Comparison of ENCODE assay signal across 8 cellular contexts in genomic region chr6:82589509-82590206, GRCh38.
DNase-seq lines count a peak whose midpoint lies in the region; ATAC-seq, FAIRE-seq and TF ChIP-seq lines count a peak whose summit lies in the region.

No MANE protein-coding gene starts in this region.

- intact Hi-C loops in natural killer cell (cut with micrococcal nuclease): no loop called here

- DNase-seq in COLO829 (ENCODE audit: low spot score) (peak; percentile 11), RCC 7860 (ENCODE audit: low spot score) (peak; percentile 68), hepatic stellate cell (ENCODE audit: low spot score) (peak; percentile 3), natural killer cell (no peak), NCI-H2227 treated with DMSO at 0.1 percent for 48 hours (lab: John Stamatoyannopoulos, UW) (no peak)
- no peak for DNase-seq in activated naive CD4-positive, alpha-beta T cell treated with Interleukin-2 at 50 U/mL for 16 hours

- no peaks in the 10 kb centered on the region for H3K27me3 Mint-ChIP-seq in natural killer cell (ENCODE audit: low read depth in 2 of 2)

- peaks cover 0 to 9% of the 10 kb centered on the region in 2 donors for H3K9me3 Mint-ChIP-seq in natural killer cell

- peak; percentile 67 for ATAC-seq in GM19023 (IDR thresholded peaks at IDR 0.05; ENCODE audit: unreplicated experiment)
- ATAC-seq in HG03442 (IDR thresholded peaks at IDR 0.05; ENCODE audit: unreplicated experiment): peak; percentile 86
- no peak for ATAC-seq in natural killer cell

- H3K4me1 Mint-ChIP-seq in natural killer cell: no peaks in the 10 kb centered on the region

- TF ChIP-seq CTCF in natural killer cell (IDR thresholded peaks at IDR 0.05): no peak

- FAIRE-seq in RCC 7860 (lab: Jason Lieb, UNC): peak; percentile 91

- no peaks in the 10 kb centered on the region for H3K36me3 Mint-ChIP-seq in natural killer cell

- no peak overlapping the region for H3K4me3 Mint-ChIP-seq in natural killer cell

- no peak overlapping the region for H3K27ac Mint-ChIP-seq in natural killer cell

Comparison
In these comparisons a context has a peak if more than half of its experiments do, and no peak if none do; other contexts are left out.
1. DNase-seq: peak in COLO829 (single experiment), RCC 7860 (single experiment) and hepatic stellate cell (single experiment); none in activated naive CD4-positive, alpha-beta T cell treated with Interleukin-2 at 50 U/mL for 16 hours (single experiment), natural killer cell (single experiment) and NCI-H2227 treated with DMSO at 0.1 percent for 48 hours (single experiment).
2. ATAC-seq: peak in GM19023 (single experiment) and HG03442 (single experiment); none in natural killer cell (0 of 3).